ENCODE assay signal across 9 cellular contexts in the genomic region with DNA sequence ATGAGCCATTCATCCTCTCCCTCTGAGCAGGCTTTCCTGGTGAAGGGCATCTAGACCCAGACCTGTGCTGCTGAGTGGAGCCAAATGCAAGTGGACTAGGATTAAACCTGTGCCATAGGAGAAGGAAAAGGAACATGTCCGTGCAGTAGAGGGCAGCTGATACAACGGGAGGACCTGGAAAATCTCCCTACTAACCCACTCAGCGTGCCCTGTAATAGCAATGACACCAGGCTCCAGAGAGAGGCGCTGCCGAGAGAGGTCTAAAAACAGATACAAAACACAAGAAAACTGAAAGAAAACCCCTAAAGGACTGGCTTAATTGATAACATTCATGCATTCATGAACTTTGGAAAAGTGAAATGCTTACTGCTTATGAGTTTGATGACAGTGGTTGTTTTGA.
DNase-seq lines count a peak whose midpoint lies in the region; ATAC-seq and TF ChIP-seq lines count a peak whose summit lies in the region.
"Had no signal": no experiment of that assay in that cellular context is flagged by ENCODE, and none has a peak within 500 bp of the region (broad histone marks: within the 10 kb centered on the region; RNA-seq: fewer than 3 reads in every experiment).

No MANE protein-coding gene starts in this region.

- peaks cover 2% of the 10 kb centered on the region for H3K27me3 Mint-ChIP-seq in HFFc6 (ENCODE audit: insufficient read depth)

- no peaks in the 10 kb centered on the region for H3K27me3 ChIP-seq in body of pancreas
- no peaks in the 10 kb centered on the region for H3K27me3 ChIP-seq in right cardiac atrium (ENCODE audit: control insufficient read depth, insufficient read depth)
- H3K27me3 ChIP-seq in stomach smooth muscle (ENCODE audit: control insufficient read depth in 1 of 2, insufficient read depth in 2 of 2, low read length in 2 of 2): no peaks in the 10 kb centered on the region

- H3K4me3 ChIP-seq in body of pancreas (no peak overlapping the region), right cardiac atrium (ENCODE audit: low read length) (no peak overlapping the region), stomach smooth muscle (ENCODE audit: low read length in 2 of 2) (no peak overlapping the region)

- no peaks in the 10 kb centered on the region for H3K36me3 ChIP-seq in body of pancreas (replicated peaks in 1 of 2; ENCODE audit: insufficient read depth in 1 of 2, low read depth in 2 of 2)
- peaks cover 0 to 6% of the 10 kb centered on the region in 2 donors for H3K36me3 ChIP-seq in stomach smooth muscle (ENCODE audit: control insufficient read depth in 2 of 2, insufficient read depth in 2 of 2, low read length in 2 of 2)

- H3K9me3 ChIP-seq in body of pancreas: no peaks in the 10 kb centered on the region
- no peaks in the 10 kb centered on the region for H3K9me3 ChIP-seq in right cardiac atrium (ENCODE audit: control insufficient read depth, low read length)
- no peaks in the 10 kb centered on the region for H3K9me3 ChIP-seq in stomach smooth muscle (ENCODE audit: control insufficient read depth in 2 of 2, low read length in 2 of 2)

- H3K27ac Mint-ChIP-seq in HFFc6: peak overlapping the region; percentile 76
- H3K27ac Mint-ChIP-seq: activated T-helper 2 cell treated with anti-CD3 and anti-CD28 coated beads, Interferon-gamma antibody, Interleukin-2, Interleukin-4, amounts not matched to agents 10 μg/mL and 5 μg/mL and 100 μg/mL, durations not matched to agents 14 hours and 24 hours and 36 hours had no signal

- peaks cover 53% of the 10 kb centered on the region for H3K4me1 ChIP-seq in body of pancreas
- peaks cover 25% of the 10 kb centered on the region for H3K4me1 ChIP-seq in right cardiac atrium (ENCODE audit: control insufficient read depth, insufficient read depth, low read length)
- peaks cover 86% of the 10 kb centered on the region for H3K4me1 ChIP-seq in stomach smooth muscle (ENCODE audit: control insufficient read depth, insufficient read depth, low read length)

- H3K27ac ChIP-seq in body of pancreas: peak overlapping the region in 3 of 4 donors; percentile 51 to 74 (median 69)
- peak overlapping the region; percentile 91 for H3K27ac ChIP-seq in right cardiac atrium (ENCODE audit: low read length)
- H3K27ac ChIP-seq in stomach smooth muscle (ENCODE audit: low read length): peak overlapping the region; percentile 82

- H3K4me1 Mint-ChIP-seq in HFFc6 (ENCODE audit: low read depth): peaks cover 57% of the 10 kb centered on the region

- no peak overlapping the region for H3K4me3 Mint-ChIP-seq in HFFc6

- ATAC-seq in body of pancreas (no peak), right cardiac atrium (no peak), GM18868 (IDR thresholded peaks at IDR 0.05; ENCODE audit: unreplicated experiment) (no peak)

- H3K36me3 Mint-ChIP-seq in HFFc6 (ENCODE audit: low read depth): no peaks in the 10 kb centered on the region

- TF ChIP-seq CTCF in HFFc6 (IDR thresholded peaks at IDR 0.05) (no peak; the same call in 1 of the 2 replicates), body of pancreas (IDR thresholded peaks at IDR 0.05) (no peak)

- DNase-seq in HFFc6 (no peak), body of pancreas (no peak), right cardiac atrium (no peak), NOMO-1 treated with DMSO at 0.1 percent for 48 hours (lab: John Stamatoyannopoulos, UW; ENCODE audit: unreplicated experiment) (no peak), NCI-H1694 (lab: John Stamatoyannopoulos, UW) (no peak)
- no peak for DNase-seq in stimulated activated CD4-positive, alpha-beta T cell treated with anti-CD3 and anti-CD28 coated beads, Interleukin-2, amount 100 ng/mL, for 24 hours

- intact Hi-C loops in body of pancreas (cut with DNase I): no loop called here
- intact Hi-C loops in right cardiac atrium (cut with DNase I): loop anchor here in 3 of 4 donors (5.0 kb wide), 3 partner anchors 65 to 110 kb away; a partner anchor contains a TSS

- no peak for TF ChIP-seq POLR2A in body of pancreas (IDR thresholded peaks at IDR 0.05)

- peak overlapping the region in 1 of 2 donors; percentile 62 for H3K9ac ChIP-seq in stomach smooth muscle (ENCODE audit: low read length in 2 of 2)

- H3K9me3 Mint-ChIP-seq in HFFc6: no peaks in the 10 kb centered on the region
- H3K9me3 Mint-ChIP-seq: activated T-helper 2 cell treated with anti-CD3 and anti-CD28 coated beads, Interferon-gamma antibody, Interleukin-2, Interleukin-4, amounts not matched to agents 10 μg/mL and 5 μg/mL and 100 μg/mL, durations not matched to agents 14 hours and 24 hours and 36 hours had no signal

- WGBS in body of pancreas, 2 donors: 84 to 85% methylated on average over 5 of the region's 5 CpGs
- 60% methylated on average over 5 of the region's 5 CpGs for WGBS in right cardiac atrium
